In the genomic region with DNA sequence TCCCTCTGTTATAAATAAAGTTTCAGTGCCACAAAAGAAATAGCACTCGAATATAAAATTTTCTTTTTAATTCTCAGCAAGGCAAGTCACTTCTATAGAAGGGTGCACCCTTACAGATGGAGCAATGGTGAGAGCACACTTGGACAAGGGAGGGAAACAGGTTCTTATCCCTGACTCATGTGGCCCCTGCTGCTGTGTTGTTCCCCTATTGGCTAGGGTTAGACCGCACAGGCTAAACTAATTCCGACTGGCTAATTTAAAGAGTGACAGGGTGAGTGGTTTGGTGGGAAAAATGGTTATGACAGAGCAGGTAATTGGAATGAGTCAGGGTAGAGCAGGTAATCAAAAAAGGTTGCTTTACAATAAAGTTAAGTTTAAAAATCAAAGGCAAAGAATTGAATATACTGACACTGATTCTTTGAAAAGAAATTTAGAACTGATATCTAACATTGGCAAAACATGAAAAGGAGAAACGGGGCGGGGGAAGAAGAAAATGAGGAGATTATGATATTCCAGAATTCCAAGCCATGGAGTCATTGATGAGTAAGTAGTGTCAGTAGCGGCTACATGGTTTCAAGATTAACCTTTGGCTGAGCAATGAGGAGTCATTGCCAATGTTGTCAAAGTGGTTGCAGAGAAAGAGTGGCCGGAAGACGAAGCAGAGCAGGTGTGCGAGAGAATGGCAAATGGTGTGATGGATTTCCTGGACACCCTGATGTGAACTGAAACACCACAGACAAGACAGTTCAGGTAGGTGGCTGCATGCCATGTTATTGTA, we compare ENCODE assay signal across 18 cellular contexts. TPM values are rescaled to one million over a fixed set of nuclear protein-coding genes. Genes with fewer than 3 reads are reported as not detected.
DNase-seq lines count a peak whose midpoint lies in the region; FAIRE-seq and TF ChIP-seq lines count a peak whose summit lies in the region.
"Had no signal": no experiment of that assay in that cellular context is flagged by ENCODE, and none has a peak within 500 bp of the region (broad histone marks: within the 10 kb centered on the region; RNA-seq: fewer than 3 reads in every experiment).

No MANE protein-coding gene starts in this region.

- peak overlapping the region; percentile 4 for H2AFZ ChIP-seq in keratinocyte (ENCODE audit: control insufficient read depth, low read length)

- DNase-seq in Daoy (ENCODE audit: low read depth) (peak; percentile 75), HTR-8/SVneo (ENCODE audit: insufficient read length, low spot score) (peak; percentile 4), amniotic epithelial cell (ENCODE audit: low read depth) (peak; percentile 37), keratinocyte (ENCODE audit: low read depth, low spot score) (peak; percentile 75), suprapubic skin (ENCODE audit: low spot score in 2 of 2) (no peak), NCI-H345 treated with DMSO at 0.1 percent for 48 hours (lab: John Stamatoyannopoulos, UW; ENCODE audit: unreplicated experiment) (no peak), D721Med (ENCODE audit: insufficient read length, low spot score) (no peak), NCI-H774 (lab: John Stamatoyannopoulos, UW) (no peak)
- DNase-seq: activated naive CD4-positive, alpha-beta T cell treated with anti-CD3 and anti-CD28 coated beads, Interleukin-2, amount 10 ng/mL, durations not matched to agents 7 days and 5 days; NCI-H1105; right cardiac atrium; T-helper 9 cell had no signal

- no peaks in the 10 kb centered on the region for H3K9me3 ChIP-seq in keratinocyte (ENCODE audit: control insufficient read depth, low read depth, low read length)
- H3K9me3 ChIP-seq in suprapubic skin, result peaks cover 4% of the 10 kb centered on the region
- H3K9me3 ChIP-seq: HAP-1 had no signal

- H3K9me1 ChIP-seq in keratinocyte (ENCODE audit: control insufficient read depth, extremely low read depth, insufficient read depth, low read length), result no peaks in the 10 kb centered on the region

- H3K4me1 ChIP-seq in keratinocyte (ENCODE audit: control insufficient read depth, extremely low read depth, insufficient read depth, low read length) (peaks cover 15% of the 10 kb centered on the region), suprapubic skin (no peaks in the 10 kb centered on the region)
- H3K4me1 ChIP-seq: esophagus muscularis mucosa, HAP-1 had no signal

- H3K36me3 ChIP-seq in keratinocyte (ENCODE audit: control insufficient read depth in 2 of 2, extremely low read depth in 1 of 2, insufficient read depth in 2 of 2, low read length in 2 of 2) (no peaks in the 10 kb centered on the region), suprapubic skin (no peaks in the 10 kb centered on the region)
- H3K36me3 ChIP-seq: esophagus muscularis mucosa, HAP-1 had no signal

- H3K27ac ChIP-seq in keratinocyte (ENCODE audit: control insufficient read depth, insufficient read depth, low read length), result peak overlapping the region; percentile 88
- no peak overlapping the region for H3K27ac ChIP-seq in suprapubic skin
- H3K27ac ChIP-seq: esophagus muscularis mucosa had no signal

- TF ChIP-seq CTCF in keratinocyte (optimal IDR thresholded peaks at IDR 0.05 in 1 of 3, IDR thresholded peaks at IDR 0.05 in 1 of 3, conservative IDR thresholded peaks at IDR 0.05 in 1 of 3; ENCODE audit: extremely low read depth in 1 of 3, insufficient read depth in 2 of 3, low read length in 3 of 3), result no peak
- no peak for TF ChIP-seq CTCF in suprapubic skin (IDR thresholded peaks at IDR 0.05)
- no peak for TF ChIP-seq CTCF in D721Med (IDR thresholded peaks at IDR 0.05; ENCODE audit: insufficient read depth, missing control alignments)

- dilution Hi-C loops in keratinocyte (cut with MboI; ENCODE audit: extremely low pct_ligation_motif_present, low sequenced_read_pairs), result no loop called here

- H3K4me2 ChIP-seq in keratinocyte (ENCODE audit: control insufficient read depth, extremely low read depth, insufficient read depth, low read depth, low read length), result peak overlapping the region; percentile 74

- WGBS in suprapubic skin, result 71% methylated on average over 9 of the region's 9 CpGs

- FAIRE-seq in HTR-8/SVneo (lab: Jason Lieb, UNC) (no peak), keratinocyte (lab: Jason Lieb, UNC) (peak; percentile 93), D721Med (lab: Jason Lieb, UNC) (no peak)
- FAIRE-seq: bronchial epithelial cell had no signal

- peak overlapping the region; percentile 69 for H3K9ac ChIP-seq in keratinocyte (ENCODE audit: control insufficient read depth, extremely low read depth, insufficient read depth, low read length)

- no peaks in the 10 kb centered on the region for H3K27me3 ChIP-seq in keratinocyte (ENCODE audit: control insufficient read depth, extremely low read depth, insufficient read depth, low read length)
- no peaks in the 10 kb centered on the region for H3K27me3 ChIP-seq in suprapubic skin
- H3K27me3 ChIP-seq: esophagus muscularis mucosa had no signal

- no peak for TF ChIP-seq POLR2A in suprapubic skin (IDR thresholded peaks at IDR 0.05)

- no peaks in the 10 kb centered on the region for H4K20me1 ChIP-seq in keratinocyte (ENCODE audit: control insufficient read depth, extremely low read depth, insufficient read depth, low read length)

- no peaks in the 10 kb centered on the region for H3K79me2 ChIP-seq in keratinocyte (ENCODE audit: control insufficient read depth, insufficient read depth, low read length)

- TF ChIP-seq EP300 in suprapubic skin (IDR thresholded peaks at IDR 0.05), result no peak

- H3K4me3 ChIP-seq in keratinocyte (ENCODE audit: control insufficient read depth in 2 of 3, extremely low read depth in 1 of 3, insufficient read depth in 2 of 3, low read depth in 1 of 3, low read length in 3 of 3) (peak overlapping the region in 1 of 3 experiments; percentile 18), suprapubic skin (no peak overlapping the region)
- H3K4me3 ChIP-seq: esophagus muscularis mucosa, HAP-1 had no signal

RNA-seq across cellular contexts. Expression of gene MRGPRX1, which starts 48.4 kb away (rescaled TPM):
- not detected in 2 replicates for total RNA-seq in Daoy (2014; rRNA removed; shearing (Covaris generic))
- polyA plus RNA-seq in keratinocyte, result not detected in 3 replicates
- polyA plus RNA-seq in keratinocyte (2011; ENCODE audit: low read depth), result not detected
- not detected in 2 replicates for polyA plus RNA-seq in keratinocyte (2011; cell fraction: cytosol; rRNA removed)
- 0.13 TPM in 1 of 2 replicates, not detected in the other for polyA plus RNA-seq in keratinocyte (2011; cell fraction: nucleus; rRNA removed)
- polyA plus RNA-seq in keratinocyte (2012; ENCODE audit: low replicate concordance), result 0.52 TPM in 1 of 2 replicates, not detected in the other
- not detected in 3 replicates for polyA minus RNA-seq in keratinocyte
- polyA minus RNA-seq in keratinocyte (2011; cell fraction: cytosol; rRNA and poly(A)+ RNA removed), result not detected
- not detected in 2 replicates for polyA minus RNA-seq in keratinocyte (2011; cell fraction: nucleus; rRNA and poly(A)+ RNA removed)
- total RNA-seq in suprapubic skin, result not detected
- total RNA-seq: bronchial epithelial cell, dermis microvascular lymphatic vessel endothelial cell, esophagus muscularis mucosa, G401, mesothelial cell of epicardium, right cardiac atrium had no signal
- polyA plus RNA-seq: right cardiac atrium had no signal

Comparison
In these comparisons a context has a peak if more than half of its experiments do, and no peak if none do; other contexts are left out.
1. DNase-seq: peak in Daoy (single experiment), HTR-8/SVneo (single experiment), amniotic epithelial cell (single experiment) and keratinocyte (single experiment); none in suprapubic skin (0 of 2), NCI-H345 treated with DMSO at 0.1 percent for 48 hours (single experiment), D721Med (single experiment) and NCI-H774 (single experiment).